ENCODE assay signal across 7 cellular contexts in the genomic region with DNA sequence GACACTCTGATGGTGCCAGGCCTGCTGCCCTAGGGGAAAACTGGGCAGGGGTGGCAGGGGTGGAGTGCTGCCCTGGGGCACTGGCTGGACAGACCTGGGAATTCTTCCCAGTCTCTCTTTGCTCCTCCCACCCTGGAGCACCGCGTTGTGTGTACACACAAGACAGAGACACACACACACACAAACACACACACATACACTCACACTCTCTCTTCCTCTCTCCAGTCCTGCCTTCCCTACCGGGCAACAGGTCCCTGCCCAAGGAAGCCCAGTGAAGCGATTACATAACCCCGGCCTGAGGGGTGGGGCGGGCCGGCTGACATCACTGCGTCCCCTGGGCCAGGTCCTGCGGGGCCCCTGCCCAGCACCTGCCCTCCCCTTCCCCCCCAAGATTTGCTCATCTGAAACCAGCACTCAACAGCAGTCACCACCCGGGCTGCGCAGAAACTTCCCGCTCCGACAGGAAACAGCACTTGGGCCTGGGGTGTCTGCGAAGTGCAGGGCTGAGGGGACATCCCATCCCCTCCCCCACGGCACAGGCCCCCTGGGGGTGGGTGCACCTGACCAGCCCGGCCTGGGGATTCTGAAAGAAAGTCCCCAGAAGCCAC. TPM values are rescaled to one million over a fixed set of nuclear protein-coding genes. Genes with fewer than 3 reads are reported as not detected.
DNase-seq lines count a peak whose midpoint lies in the region; ATAC-seq, FAIRE-seq and TF ChIP-seq lines count a peak whose summit lies in the region.

No MANE protein-coding gene starts in this region.

- H3K4me1 ChIP-seq in adipocyte (ENCODE audit: control insufficient read depth, insufficient read depth, low read length) (peaks cover 49% of the 10 kb centered on the region), osteoblast (ENCODE audit: insufficient read depth, low read length) (peaks cover 22% of the 10 kb centered on the region)

- H3K36me3 ChIP-seq in adipocyte (ENCODE audit: control insufficient read depth, insufficient read depth, low read length, severe bottlenecking): peaks cover 34% of the 10 kb centered on the region
- peaks cover 14% of the 10 kb centered on the region for H3K36me3 ChIP-seq in osteoblast (ENCODE audit: insufficient read depth, low read length)

- intact Hi-C loops in cardiac septum (cut with DNase I): loop anchor here (2.0 kb wide), 1 partner anchor 15 kb away; no protein-coding TSS in a partner anchor

- H3K27me3 ChIP-seq in adipocyte (replicated peaks; ENCODE audit: control insufficient read depth, insufficient read depth, low read length) (no peaks in the 10 kb centered on the region), osteoblast (ENCODE audit: insufficient read depth, low read length) (no peaks in the 10 kb centered on the region)

- no peak overlapping the region for H2AFZ ChIP-seq in osteoblast (ENCODE audit: low read length)

- no peak for ATAC-seq in HG02610 (IDR thresholded peaks at IDR 0.05; ENCODE audit: unreplicated experiment)

- H3K4me3 ChIP-seq in adipocyte (ENCODE audit: low read length): peak overlapping the region; percentile 98
- peak overlapping the region; percentile 86 for H3K4me3 ChIP-seq in osteoblast (ENCODE audit: insufficient read depth, low read length)

- H3K9me3 ChIP-seq in adipocyte (ENCODE audit: control insufficient read depth, low read length) (no peaks in the 10 kb centered on the region), osteoblast (ENCODE audit: low read depth, low read length) (no peaks in the 10 kb centered on the region)

- H4K20me1 ChIP-seq in osteoblast (ENCODE audit: insufficient read depth, low read length): peaks cover 57% of the 10 kb centered on the region

- DNase-seq in GM12891 (ENCODE audit: insufficient read length, low spot score): no peak
- peak; percentile 79 for DNase-seq in HT-29 (ENCODE audit: low spot score)
- peak; percentile 72 for DNase-seq in adipocyte (ENCODE audit: low read depth)
- peak; percentile 95 for DNase-seq in cardiac septum (ENCODE audit: low spot score)
- peak; percentile 97 for DNase-seq in osteoblast (ENCODE audit: insufficient read length, low spot score, missing footprints)

- peak overlapping the region; percentile 96 for H3K4me2 ChIP-seq in osteoblast (ENCODE audit: insufficient read depth, low read length)

- TF ChIP-seq POLR2A in GM12891 (IDR thresholded peaks at IDR 0.05; ENCODE audit: low read depth, low read length): peak; percentile 49; the same call in 1 of the 2 replicates
- TF ChIP-seq POLR2A in Raji (IDR thresholded peaks at IDR 0.05; ENCODE audit: insufficient read depth, low read depth, low read length): peak; percentile 57; the same call in 1 of the 2 replicates

- peak overlapping the region; percentile 99 for H3K9ac ChIP-seq in adipocyte (ENCODE audit: low read length)

- peaks cover 55% of the 10 kb centered on the region for H3K79me2 ChIP-seq in osteoblast (ENCODE audit: insufficient read depth, low read length)

- H3K27ac ChIP-seq in osteoblast (ENCODE audit: low read depth, low read length): peak overlapping the region; percentile 58

- TF ChIP-seq CTCF in osteoblast (IDR thresholded peaks at IDR 0.05; ENCODE audit: extremely low read depth, low read depth, low read length): no peak

- FAIRE-seq in GM12891 (lab: Jason Lieb, UNC): peak; percentile 94

TF ChIP-seq in GM12891, 5 proteins besides CTCF, POLR2A, EP300 and RAD21:
- TF ChIP-seq POLR2AphosphoS5 (IDR thresholded peaks at IDR 0.05; ENCODE audit: low read depth, low read length): 0 out of 2 replicates have a peak, but pooled peaks have one; percentile 26
- 0 out of 2 replicates have a peak, but pooled peaks have one; percentile 50 for TF ChIP-seq TAF1 (IDR thresholded peaks at IDR 0.05; ENCODE audit: low read depth, low read length)
- TF ChIP-seq POU2F2 (IDR thresholded peaks at IDR 0.05; ENCODE audit: low read depth, low read length): no peak
- TF ChIP-seq SPI1 (IDR thresholded peaks at IDR 0.05; ENCODE audit: low read depth, low read length): peak; percentile 49
- no peak for TF ChIP-seq PAX5 (IDR thresholded peaks at IDR 0.05; ENCODE audit: insufficient read depth, low read length, severe bottlenecking)

RNA-seq across cellular contexts. Expression of gene MKNK2, which starts 1.2 kb away (rescaled TPM):
- polyA plus RNA-seq in GM12891 (2012; ENCODE audit: low read depth, missing spikeins): 178 TPM
- total RNA-seq in HT-29 (2014; rRNA removed; shearing (Covaris generic)): 212 and 223 TPM in 2 replicates
- total RNA-seq in cardiac septum: 122 TPM
- total RNA-seq in osteoblast: 82.5 and 84.6 TPM in 2 replicates

RNA-seq across cellular contexts. Expression of gene BTBD2, which starts 34.3 kb away (rescaled TPM):
- polyA plus RNA-seq in GM12891 (2012; ENCODE audit: low read depth, missing spikeins): 42.2 TPM
- total RNA-seq in HT-29 (2014; rRNA removed; shearing (Covaris generic)): 43.3 and 56.4 TPM in 2 replicates
- total RNA-seq in cardiac septum (60.5 TPM), osteoblast (57.5 and 57.8 TPM in 2 replicates)

RNA-seq across cellular contexts. Expression of gene MOB3A, which starts 46.3 kb away (rescaled TPM):
- polyA plus RNA-seq in GM12891 (2012; ENCODE audit: low read depth, missing spikeins): 112 TPM
- total RNA-seq in HT-29 (2014; rRNA removed; shearing (Covaris generic)): 7.7 and 9.2 TPM in 2 replicates
- 17.0 TPM for total RNA-seq in cardiac septum
- total RNA-seq in osteoblast: 34.0 and 35.1 TPM in 2 replicates

RNA-seq across cellular contexts. Expression of gene IZUMO4, which starts 46.9 kb away (rescaled TPM):
- 47.3 TPM for polyA plus RNA-seq in GM12891 (2012; ENCODE audit: low read depth, missing spikeins)
- total RNA-seq in HT-29 (2014; rRNA removed; shearing (Covaris generic)): 2.7 and 5.3 TPM in 2 replicates
- 4.3 TPM for total RNA-seq in cardiac septum
- total RNA-seq in osteoblast: 0.36 and 2.4 TPM in 2 replicates
